In the genomic region with DNA sequence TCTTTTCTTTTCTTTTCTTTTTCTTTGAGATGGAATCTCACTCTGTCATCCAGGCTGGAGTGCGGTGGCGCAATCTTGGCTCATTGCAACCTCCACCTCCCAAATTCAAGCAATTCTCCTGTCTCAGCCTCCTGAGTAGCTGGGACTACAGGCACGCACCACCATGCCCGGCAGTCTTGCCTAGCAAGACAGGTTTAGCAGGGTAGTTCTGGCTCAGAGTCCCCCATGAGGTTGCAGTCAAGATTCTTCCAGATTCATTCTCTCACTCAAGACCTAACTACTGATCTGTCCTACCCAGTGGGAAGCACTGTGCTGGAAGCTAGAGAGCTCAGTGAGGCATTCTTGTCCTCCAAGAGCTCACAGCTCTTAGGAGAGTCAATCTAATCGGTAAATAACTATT, we compare ENCODE assay signal across 25 cellular contexts. TPM values are rescaled to one million over a fixed set of nuclear protein-coding genes. Genes with fewer than 3 reads are reported as not detected.
A peak's percentile ranks its signal among the peaks of the same experiment; 100 is the strongest.
DNase-seq lines count a peak whose midpoint lies in the region; ATAC-seq and TF ChIP-seq lines count a peak whose summit lies in the region.
"Had no signal": no experiment of that assay in that cellular context is flagged by ENCODE, and none has a peak within 500 bp of the region (broad histone marks: within the 10 kb centered on the region; RNA-seq: fewer than 3 reads in every experiment).

No MANE protein-coding gene starts in this region.

- H3K4me1 ChIP-seq in DND-41 (ENCODE audit: insufficient read depth, low read length), result peaks cover 12% of the 10 kb centered on the region
- H3K4me1 ChIP-seq in H9 (ENCODE audit: insufficient read depth, low read length), result no peaks in the 10 kb centered on the region
- no peaks in the 10 kb centered on the region for H3K4me1 ChIP-seq in uterus
- H3K4me1 ChIP-seq: SJSA1 had no signal

- H3T11ph ChIP-seq in H9 (ENCODE audit: low read length), result no peak overlapping the region

- no peak overlapping the region for H2AK5ac ChIP-seq in H9 (ENCODE audit: insufficient read length, low read length)

- H3K4me2 ChIP-seq in DND-41 (ENCODE audit: insufficient read depth, low read length), result no peak overlapping the region
- H3K4me2 ChIP-seq in H9 (ENCODE audit: insufficient read depth, insufficient read length, low read length), result no peak overlapping the region
- H3K4me2 ChIP-seq: GM23338 had no signal

- intact Hi-C loops in uterus (cut with DNase I; ENCODE audit: low total_unique reads), result no loop called here

- H3K4me1 Mint-ChIP-seq in H9 (peaks cover 22 to 26% of the 10 kb centered on the region in 2 experiments), mesothelial cell of epicardium (peaks cover 22% of the 10 kb centered on the region)

- H3K9me3 Mint-ChIP-seq in H9 (no peaks in the 10 kb centered on the region; a peak in 2 of 5 replicates), mesothelial cell of epicardium (peaks cover 9% of the 10 kb centered on the region)
- H3K9me3 Mint-ChIP-seq: GM23338 had no signal

- H3K14ac ChIP-seq in H9 (ENCODE audit: insufficient read depth, low read length), result no peak overlapping the region

- WGBS in H9 (ENCODE audit: extremely low coverage, insufficient read length, low lambda C conversion rate), result no CpG with 5 or more reads among the region's 5 CpGs

- H3K27ac Mint-ChIP-seq in H9, result no peak overlapping the region; a peak in 1 of 7 replicates
- H3K27ac Mint-ChIP-seq in mesothelial cell of epicardium, result peak overlapping the region; percentile 24
- H3K27ac Mint-ChIP-seq: GM23338 had no signal

- no peaks in the 10 kb centered on the region for H3K23me2 ChIP-seq in H9 (ENCODE audit: insufficient read length, low read depth, low read length, poor library complexity, severe bottlenecking)

- H3K9me3 ChIP-seq in DND-41 (ENCODE audit: insufficient read depth, low read length, severe bottlenecking), result no peaks in the 10 kb centered on the region
- no peaks in the 10 kb centered on the region for H3K9me3 ChIP-seq in H9 (ENCODE audit: control insufficient read depth, low read depth, low read length)
- no peaks in the 10 kb centered on the region for H3K9me3 ChIP-seq in uterus
- H3K9me3 ChIP-seq: SJSA1 had no signal

- no peak overlapping the region for H3K4me3 Mint-ChIP-seq in H9
- no peak overlapping the region for H3K4me3 Mint-ChIP-seq in mesothelial cell of epicardium
- H3K4me3 Mint-ChIP-seq: GM23338 had no signal

- no peak overlapping the region for H2BK120ac ChIP-seq in H9 (ENCODE audit: low read depth, low read length, poor library complexity, severe bottlenecking)

- H4K91ac ChIP-seq in H9 (ENCODE audit: insufficient read length, low read depth, low read length), result no peak overlapping the region

- H3K56ac ChIP-seq in H9 (ENCODE audit: insufficient read length, low read depth, low read length), result no peak overlapping the region

- H3K36me3 Mint-ChIP-seq in H9 (ENCODE audit: insufficient read depth in 1 of 3, low read depth in 3 of 3), result no peaks in the 10 kb centered on the region
- no peaks in the 10 kb centered on the region for H3K36me3 Mint-ChIP-seq in mesothelial cell of epicardium

- no peaks in the 10 kb centered on the region for H3K79me2 ChIP-seq in DND-41 (ENCODE audit: insufficient read depth, low read length)
- no peaks in the 10 kb centered on the region for H3K79me2 ChIP-seq in H9 (ENCODE audit: insufficient read depth, low read length)

- TF ChIP-seq CTCF in DND-41 (IDR thresholded peaks at IDR 0.05; ENCODE audit: borderline replicate concordance, extremely low read depth, low read length, poor library complexity, severe bottlenecking) (no peak), H9 (conservative IDR thresholded peaks at IDR 0.05) (no peak), mesothelial cell of epicardium (IDR thresholded peaks at IDR 0.05; ENCODE audit: unreplicated experiment) (no peak), uterus (IDR thresholded peaks at IDR 0.05) (no peak)

- no peak overlapping the region for H2BK20ac ChIP-seq in H9 (ENCODE audit: low read depth, low read length, poor library complexity, severe bottlenecking)

- H3K36me3 ChIP-seq in DND-41 (ENCODE audit: insufficient read depth, low read length), result no peaks in the 10 kb centered on the region
- H3K36me3 ChIP-seq in uterus, result no peaks in the 10 kb centered on the region
- H3K36me3 ChIP-seq: MG63, SJSA1 had no signal

- ATAC-seq in DND-41 (ENCODE audit: insufficient read depth, low read depth) (no peak), HG03521 (IDR thresholded peaks at IDR 0.05; ENCODE audit: unreplicated experiment) (no peak)
- ATAC-seq: GM12878, GM23338, HCT116, HepG2 had no signal

- H3K4me3 ChIP-seq in DND-41 (ENCODE audit: low read depth in 1 of 2, low read length in 2 of 2) (no peak overlapping the region), uterus (no peak overlapping the region)
- H3K4me3 ChIP-seq: GM12878, GM23338, MG63, SJSA1 had no signal

- TF ChIP-seq POLR2A in uterus (IDR thresholded peaks at IDR 0.05), result no peak

- H4K5ac ChIP-seq in H9 (ENCODE audit: insufficient read length, low read depth, low read length), result no peak overlapping the region

- H3K27ac ChIP-seq in DND-41 (ENCODE audit: low read length), result no peak overlapping the region
- no peak overlapping the region for H3K27ac ChIP-seq in H9 (ENCODE audit: insufficient read length, low read depth, low read length)
- H3K27ac ChIP-seq in uterus, result no peak overlapping the region
- H3K27ac ChIP-seq: SJSA1 had no signal

- H3K27me3 ChIP-seq in DND-41 (ENCODE audit: insufficient read depth, low read length, poor library complexity) (no peaks in the 10 kb centered on the region), H9 (ENCODE audit: insufficient read depth, low read length) (no peaks in the 10 kb centered on the region), uterus (no peaks in the 10 kb centered on the region)
- H3K27me3 ChIP-seq: MG63, SJSA1 had no signal

- H2BK5ac ChIP-seq in H9 (ENCODE audit: insufficient read length, low read length), result no peak overlapping the region

- H2AFZ ChIP-seq in DND-41 (ENCODE audit: low read depth, low read length) (peak overlapping the region; percentile 40; the same call in 1 of the 2 replicates), H9 (ENCODE audit: low read length) (no peak overlapping the region)

- H3K9ac ChIP-seq in DND-41 (ENCODE audit: low read depth, low read length) (no peak overlapping the region), H9 (ENCODE audit: extremely low read depth, insufficient read length, low read length) (no peak overlapping the region)

- H3K4ac ChIP-seq in H9 (ENCODE audit: low read depth, low read length), result no peak overlapping the region

- no peak overlapping the region for H4K8ac ChIP-seq in H9 (replicated peaks; ENCODE audit: insufficient read length, low read depth, low read length)

- H2BK12ac ChIP-seq in H9 (ENCODE audit: insufficient read length, low read depth, low read length), result no peak overlapping the region

- H3K79me1 ChIP-seq in H9 (ENCODE audit: insufficient read depth, low read depth, low read length, poor library complexity, severe bottlenecking), result no peaks in the 10 kb centered on the region

- H3K18ac ChIP-seq in H9 (ENCODE audit: insufficient read length, low read depth, low read length), result no peak overlapping the region

- no peak overlapping the region for H3K23ac ChIP-seq in H9 (ENCODE audit: insufficient read length, low read depth, low read length)

- DNase-seq in DND-41 (no peak), H9 (peak; percentile 28), ecto neural progenitor cell (ENCODE audit: low spot score) (peak; percentile 29), mesothelial cell of epicardium (ENCODE audit: low spot score in 2 of 2, unreplicated experiment in 2 of 2) (peak in 1 of 2 experiments; percentile 9), OCI-M1 (lab: John Stamatoyannopoulos, UW) (no peak), NCI-H1694 (lab: John Stamatoyannopoulos, UW) (no peak), uterus (no peak)
- DNase-seq: DMS153; KBM-7; MG63; NCI-H1105 treated with DMSO at 0.1 percent for 48 hours; NCI-H146; NCI-H2029 treated with DMSO at 0.1 percent for 48 hours; NCI-H446 treated with DMSO at 0.1 percent for 48 hours; NCI-H82; NK-92 treated with Interleukin-12 subunit alpha and Interleukin-12 subunit beta, amount 100 ng/mL, for 24 hours; Right ventricle myocardium superior; RPMI8226 had no signal

- H3K27me3 Mint-ChIP-seq in H9 (ENCODE audit: low read depth), result peaks cover 4% of the 10 kb centered on the region
- no peaks in the 10 kb centered on the region for H3K27me3 Mint-ChIP-seq in mesothelial cell of epicardium (ENCODE audit: low read depth)

- H2BK15ac ChIP-seq in H9 (ENCODE audit: low read depth, low read length), result no peak overlapping the region

- no peaks in the 10 kb centered on the region for H4K20me1 ChIP-seq in DND-41 (ENCODE audit: insufficient read depth, low read length)
- H4K20me1 ChIP-seq in H9 (ENCODE audit: control insufficient read depth, insufficient read depth, insufficient read length), result no peaks in the 10 kb centered on the region

RNA-seq across cellular contexts. Expression of gene ZAP70, which starts 17.6 kb away (rescaled TPM):
- 0.22 and 0.24 TPM in 2 replicates for total RNA-seq in H9 (2021)
- total RNA-seq in mesothelial cell of epicardium, result 1.9 to 3.1 TPM (median 2.3 TPM) in 3 replicates
- total RNA-seq in uterus, result 10 to 100 TPM in 1 of 4 donors, 1 to 10 TPM in 3; 3.3 to 11.2 (median 5.1) TPM
- total RNA-seq: A172, SJSA1 had no signal

RNA-seq across cellular contexts. Expression of gene C2orf92, which starts 26.2 kb away (rescaled TPM):
- total RNA-seq in H9 (2021) (5.4 and 7.3 TPM in 2 replicates), mesothelial cell of epicardium (17.9 to 20.2 TPM (median 20.0 TPM) in 3 replicates), uterus (10 to 100 TPM in 3 of 4 donors, 1 to 10 TPM in 1; 5.4 to 17.9 (median 14.0) TPM)

RNA-seq across cellular contexts. Expression of gene ACTR1B, which starts 31.9 kb away (rescaled TPM):
- total RNA-seq in H9 (2021) (31.1 and 33.8 TPM in 2 replicates), mesothelial cell of epicardium (72.7 to 76.6 TPM (median 74.3 TPM) in 3 replicates), uterus (10 to 100 TPM; 33.2 to 91.2 (median 69.3) TPM)

RNA-seq across cellular contexts. Expression of gene COX5B, which starts 49.9 kb away (rescaled TPM):
- total RNA-seq in H9 (2021), result 237 and 246 TPM in 2 replicates
- 144 to 158 TPM (median 151 TPM) in 3 replicates for total RNA-seq in mesothelial cell of epicardium
- 1,000 to 10,000 TPM in 1 of 4 donors, 100 to 1,000 TPM in 3; 104 to 1,249 (median 289) TPM for total RNA-seq in uterus

Comparison
In these comparisons a context has a peak if more than half of its experiments do, and no peak if none do; other contexts are left out.
1. DNase-seq: peak in H9 (single experiment) and ecto neural progenitor cell (single experiment); none in DND-41 (single experiment), OCI-M1 (single experiment), NCI-H1694 (single experiment) and uterus (0 of 2).